In the genomic region with DNA sequence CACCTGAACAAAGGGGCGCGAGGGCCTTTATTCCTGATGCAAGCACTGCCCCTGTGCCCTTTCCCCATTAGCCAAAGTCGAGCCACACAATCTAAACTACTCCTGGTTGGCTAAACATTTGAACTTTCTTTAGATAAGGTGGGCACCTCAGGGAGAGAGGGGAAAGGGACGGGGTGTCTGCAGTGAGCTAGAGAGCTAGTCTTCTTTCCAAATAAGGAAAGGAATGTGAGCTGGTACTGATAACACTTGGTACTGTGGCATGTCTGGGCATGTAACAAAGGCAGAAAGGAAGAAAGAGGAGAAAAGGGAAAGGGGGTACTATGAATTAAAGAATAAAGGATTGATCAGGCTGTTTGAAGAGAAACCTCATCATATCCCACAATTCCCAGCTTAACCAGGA, we compare ENCODE assay signal across 17 cellular contexts.
DNase-seq lines count a peak whose midpoint lies in the region; ATAC-seq, FAIRE-seq and TF ChIP-seq lines count a peak whose summit lies in the region.
"Had no signal": no experiment of that assay in that cellular context is flagged by ENCODE, and none has a peak within 500 bp of the region (broad histone marks: within the 10 kb centered on the region; RNA-seq: fewer than 3 reads in every experiment).

No MANE protein-coding gene starts in this region.

- H3K27me3 ChIP-seq in mammary epithelial cell (ENCODE audit: insufficient read depth, low read length) (no peaks in the 10 kb centered on the region), mesenchymal stem cell (ENCODE audit: control insufficient read depth in 1 of 2, insufficient read depth in 1 of 2, low read length in 2 of 2) (peaks cover 13 to 28% of the 10 kb centered on the region in 2 experiments)

- dilution Hi-C loops in mammary epithelial cell (cut with HindIII; ENCODE audit: low sequenced_read_pairs), result no loop called here

- peak overlapping the region in 1 of 2 experiments; percentile 85 for H3K4ac ChIP-seq in mesenchymal stem cell (ENCODE audit: low read depth in 1 of 2, low read length in 2 of 2)

- no peak overlapping the region for H3K27ac Mint-ChIP-seq in activated CD4-positive, alpha-beta T cell treated with anti-CD3 and anti-CD28 coated beads, Interleukin-2, amount 10 ng/mL, durations not matched to agents 24 days and 14 days
- H3K27ac Mint-ChIP-seq: B cell had no signal

- H2BK120ac ChIP-seq in mesenchymal stem cell (ENCODE audit: low read depth, low read length), result no peak overlapping the region

- H3K36me3 ChIP-seq in mammary epithelial cell (ENCODE audit: insufficient read depth, low read length), result no peaks in the 10 kb centered on the region
- no peaks in the 10 kb centered on the region for H3K36me3 ChIP-seq in mesenchymal stem cell (ENCODE audit: control insufficient read depth in 1 of 2, insufficient read depth in 2 of 2, low read depth in 1 of 2, low read length in 2 of 2)

- no peak overlapping the region for H2BK15ac ChIP-seq in mesenchymal stem cell (ENCODE audit: low read depth, poor library complexity, severe bottlenecking)

- peak overlapping the region in 1 of 2 experiments; percentile 76 for H3K18ac ChIP-seq in mesenchymal stem cell (ENCODE audit: low read depth in 1 of 2, low read length in 2 of 2)

- peak overlapping the region; percentile 99 for H2BK5ac ChIP-seq in mesenchymal stem cell (ENCODE audit: low read depth, low read length, poor library complexity, severe bottlenecking)

- H3K9me3 Mint-ChIP-seq in activated CD4-positive, alpha-beta T cell treated with anti-CD3 and anti-CD28 coated beads, Interleukin-2, amount 10 ng/mL, durations not matched to agents 24 days and 14 days, result peaks cover 4% of the 10 kb centered on the region

- no peaks in the 10 kb centered on the region for H3K79me2 ChIP-seq in mammary epithelial cell (ENCODE audit: insufficient read depth, low read length)
- H3K79me2 ChIP-seq: parathyroid adenoma had no signal

- no peak overlapping the region for H3K4me3 Mint-ChIP-seq in activated CD4-positive, alpha-beta T cell treated with anti-CD3 and anti-CD28 coated beads, Interleukin-2, amount 10 ng/mL, durations not matched to agents 24 days and 14 days
- H3K4me3 Mint-ChIP-seq: B cell had no signal

- H3K9me3 ChIP-seq in mammary epithelial cell (replicated peaks; ENCODE audit: insufficient read depth, low read length) (no peaks in the 10 kb centered on the region), mesenchymal stem cell (ENCODE audit: control insufficient read depth, low read length) (no peaks in the 10 kb centered on the region)

- H3K23ac ChIP-seq in mesenchymal stem cell (ENCODE audit: low read length in 2 of 2), result no peak overlapping the region

- no TSS peak for BruUV-seq in mammary epithelial cell (replicated peaks; lab: Mats Ljungman, UMichigan)

- peaks cover 13% of the 10 kb centered on the region for H3K4me1 ChIP-seq in mammary epithelial cell (ENCODE audit: insufficient read depth, low read length)
- H3K4me1 ChIP-seq in mesenchymal stem cell (ENCODE audit: control insufficient read depth, insufficient read depth, low read depth, low read length), result peaks cover 1% of the 10 kb centered on the region
- H3K4me1 ChIP-seq: parathyroid adenoma had no signal

- H4K91ac ChIP-seq in mesenchymal stem cell (ENCODE audit: low read length), result no peak overlapping the region

- intact Hi-C loops in mammary epithelial cell (cut with micrococcal nuclease), result no loop called here
- intact Hi-C loops in activated CD4-positive, alpha-beta T cell treated with anti-CD3 and anti-CD28 coated beads, Interleukin-2, amount 10 ng/mL, durations not matched to agents 24 days and 14 days (cut with micrococcal nuclease), result no loop called here

- no peak overlapping the region for H3K9ac ChIP-seq in mammary epithelial cell (ENCODE audit: insufficient read depth, low read length)
- H3K9ac ChIP-seq in mesenchymal stem cell (ENCODE audit: low read length), result peak overlapping the region; percentile 66
- H3K9ac ChIP-seq: parathyroid adenoma had no signal

- in situ Hi-C loops in mammary epithelial cell (cut with MboI; ENCODE audit: low sequenced_read_pairs in 2 of 2), result no loop called here

- TF ChIP-seq CTCF in mammary epithelial cell (conservative IDR thresholded peaks at IDR 0.05 in 1 of 2, IDR thresholded peaks at IDR 0.05 in 1 of 2; ENCODE audit: extremely low read depth in 1 of 2, insufficient read depth in 1 of 2, low read depth in 1 of 2, low read length in 2 of 2) (no peak), D721Med (IDR thresholded peaks at IDR 0.05; ENCODE audit: insufficient read depth, missing control alignments) (no peak)

- no peak for FAIRE-seq in D721Med (lab: Jason Lieb, UNC)
- FAIRE-seq: frontal cortex had no signal

- H3K27ac ChIP-seq in mammary epithelial cell (ENCODE audit: insufficient read depth, low read depth, low read length), result peak overlapping the region; percentile 80
- peak overlapping the region; percentile 16 for H3K27ac ChIP-seq in mesenchymal stem cell (ENCODE audit: low read length, poor library complexity, severe bottlenecking)
- H3K27ac ChIP-seq: parathyroid adenoma had no signal

- no peak overlapping the region for H4K8ac ChIP-seq in mesenchymal stem cell (ENCODE audit: low read length)

- CTCF ChIA-PET in mammary epithelial cell (lab: Charles Lee; ENCODE audit: low non-redundant PET), result no interaction called here

- H3K4me1 Mint-ChIP-seq in activated CD4-positive, alpha-beta T cell treated with anti-CD3 and anti-CD28 coated beads, Interleukin-2, amount 10 ng/mL, durations not matched to agents 24 days and 14 days, result no peaks in the 10 kb centered on the region
- H3K4me1 Mint-ChIP-seq: B cell had no signal

- H3K4me3 ChIP-seq in mammary epithelial cell (replicated peaks in 1 of 3; ENCODE audit: insufficient read depth in 1 of 3, low read depth in 2 of 3, low read length in 3 of 3), result no peak overlapping the region
- no peak overlapping the region for H3K4me3 ChIP-seq in mesenchymal stem cell (ENCODE audit: insufficient read depth in 1 of 2, low read depth in 1 of 2, low read length in 2 of 2)

- no peak overlapping the region for H3K14ac ChIP-seq in mesenchymal stem cell (ENCODE audit: low read length in 2 of 2)

- H2BK12ac ChIP-seq in mesenchymal stem cell (ENCODE audit: low read length in 2 of 2), result no peak overlapping the region

- DNase-seq in EH (ENCODE audit: low read depth) (peak; percentile 37), HT1080 (ENCODE audit: low read depth) (peak; percentile 23), mammary epithelial cell (no peak), mesenchymal stem cell (no peak), D721Med (ENCODE audit: insufficient read length, low spot score) (no peak), AG08396 (ENCODE audit: low spot score) (no peak)
- DNase-seq in activated CD4-positive, alpha-beta T cell treated with anti-CD3 and anti-CD28 coated beads, Interleukin-2, amount 10 ng/mL, durations not matched to agents 24 days and 14 days, result no peak
- DNase-seq: activated effector memory CD4-positive, alpha-beta T cell treated with anti-CD3 and anti-CD28 coated beads, Interleukin-2, amount 50 U/mL, for 16 hours; effector CD4-positive, alpha-beta T cell; midbrain; MM.1S; NCI-H2227 treated with DMSO at 0.1 percent for 48 hours; PC-3 had no signal

- H2AFZ ChIP-seq in mammary epithelial cell (ENCODE audit: low read depth, low read length), result peak overlapping the region; percentile 83
- H2AFZ ChIP-seq in mesenchymal stem cell (ENCODE audit: low read depth, low read length), result no peak overlapping the region
- H2AFZ ChIP-seq: parathyroid adenoma had no signal

- no peaks in the 10 kb centered on the region for H3K79me1 ChIP-seq in mesenchymal stem cell (replicated peaks; ENCODE audit: low read length, poor library complexity, severe bottlenecking)

- no peaks in the 10 kb centered on the region for H4K20me1 ChIP-seq in mammary epithelial cell (ENCODE audit: insufficient read depth, low read length)

- 53% methylated on average over 4 of the region's 4 CpGs for WGBS in mammary epithelial cell (ENCODE audit: low coverage, missing lambda C conversion rate)
- WGBS in mesenchymal stem cell, result 76% methylated on average over 3 of the region's 4 CpGs

- H3K4me2 ChIP-seq in mammary epithelial cell (ENCODE audit: insufficient read depth, low read depth, low read length), result peak overlapping the region; percentile 66
- H3K4me2 ChIP-seq in mesenchymal stem cell (ENCODE audit: low read length, poor library complexity, severe bottlenecking), result no peak overlapping the region

- peaks cover 29% of the 10 kb centered on the region for H3K27me3 Mint-ChIP-seq in activated CD4-positive, alpha-beta T cell treated with anti-CD3 and anti-CD28 coated beads, Interleukin-2, amount 10 ng/mL, durations not matched to agents 24 days and 14 days

- no peaks in the 10 kb centered on the region for H3K36me3 Mint-ChIP-seq in activated CD4-positive, alpha-beta T cell treated with anti-CD3 and anti-CD28 coated beads, Interleukin-2, amount 10 ng/mL, durations not matched to agents 24 days and 14 days (ENCODE audit: low read depth)

- no peak for ATAC-seq in HG02884 (IDR thresholded peaks at IDR 0.05; ENCODE audit: unreplicated experiment)
- ATAC-seq: PC-3 had no signal

- peak overlapping the region; percentile 92 for H2AK5ac ChIP-seq in mesenchymal stem cell (ENCODE audit: low read length, severe bottlenecking)

Comparison
In these comparisons a context has a peak if more than half of its experiments do, and no peak if none do; other contexts are left out.
1. DNase-seq: peak in EH (single experiment) and HT1080 (single experiment); none in mammary epithelial cell (single experiment), mesenchymal stem cell (single experiment), D721Med (single experiment), AG08396 (single experiment) and activated CD4-positive, alpha-beta T cell treated with anti-CD3 and anti-CD28 coated beads, Interleukin-2, amount 10 ng/mL, durations not matched to agents 24 days and 14 days (single experiment).